Comparison of ENCODE assay signal across 21 cellular contexts in genomic region chr5:107436276-107436675, GRCh38.
"Had no signal": no experiment of that assay in that cellular context is flagged by ENCODE, and none has a peak within 500 bp of the region (broad histone marks: within the 10 kb centered on the region; RNA-seq: fewer than 3 reads in every experiment).

No MANE protein-coding gene starts in this region.

- H3K4me1 ChIP-seq: pancreas, thyroid gland, upper lobe of left lung, uterus had no signal

- H3K27me3 ChIP-seq: dorsolateral prefrontal cortex, heart left ventricle, pancreas, suprapubic skin, thyroid gland, upper lobe of left lung, uterus had no signal

- H3K36me3 ChIP-seq: heart left ventricle, pancreas, suprapubic skin, thyroid gland, upper lobe of left lung, uterus had no signal

- H3K4me2 ChIP-seq: smooth muscle cell had no signal

- DNase-seq: dorsolateral prefrontal cortex; effector CD8-positive, alpha-beta T cell; foreskin melanocyte; heart left ventricle; hippocampal formation; left ventricle myocardium superior; mesendoderm; naive thymus-derived CD8-positive, alpha-beta T cell; occipital lobe; pancreas; right cardiac atrium; stimulated activated CD4-positive, alpha-beta T cell treated with anti-CD3 and anti-CD28 coated beads, Interleukin-2, amount 100 ng/mL, for 48 hours; stimulated activated naive CD4-positive, alpha-beta T cell treated with Interleukin-2 at 50 U/mL for 16 hours; thyroid gland; upper lobe of left lung; uterus had no signal

- H3K9me3 ChIP-seq: pancreas, suprapubic skin, thyroid gland, uterus had no signal

- H3K4me3 Mint-ChIP-seq: naive thymus-derived CD8-positive, alpha-beta T cell had no signal

- H3K4me3 ChIP-seq: coronary artery, dorsolateral prefrontal cortex, heart left ventricle, lung, pancreas, smooth muscle cell, suprapubic skin, thyroid gland, upper lobe of left lung, uterus had no signal

- H3K27ac ChIP-seq: coronary artery, pancreas, suprapubic skin, thyroid gland, upper lobe of left lung, uterus had no signal

- H3K4me1 Mint-ChIP-seq: naive thymus-derived CD8-positive, alpha-beta T cell had no signal

- H3K27ac Mint-ChIP-seq: naive thymus-derived CD8-positive, alpha-beta T cell; progenitor cell of endocrine pancreas had no signal

- H3K27me3 Mint-ChIP-seq: progenitor cell of endocrine pancreas had no signal
